17 cellular contexts compared by ENCODE assay signal in genomic region chr20:24453917-24454316, GRCh38. TPM values are rescaled to one million over a fixed set of nuclear protein-coding genes. Genes with fewer than 3 reads are reported as not detected.
DNase-seq lines count a peak whose midpoint lies in the region; ATAC-seq, FAIRE-seq and TF ChIP-seq lines count a peak whose summit lies in the region.
"Had no signal": no experiment of that assay in that cellular context is flagged by ENCODE, and none has a peak within 500 bp of the region (broad histone marks: within the 10 kb centered on the region; RNA-seq: fewer than 3 reads in every experiment).

No MANE protein-coding gene starts in this region.

- intact Hi-C loops in psoas muscle (cut with DNase I): no loop called here

- no peaks in the 10 kb centered on the region for H3K27me3 ChIP-seq in BLaER1
- no peaks in the 10 kb centered on the region for H3K27me3 ChIP-seq in DND-41 (ENCODE audit: insufficient read depth, low read length, poor library complexity)
- no peaks in the 10 kb centered on the region for H3K27me3 ChIP-seq in bronchial epithelial cell (ENCODE audit: control insufficient read depth, insufficient read depth, low read length)
- H3K27me3 ChIP-seq in psoas muscle (ENCODE audit: insufficient read depth in 3 of 3, low read length in 2 of 3): peaks cover 0 to 6% (median 4%) of the 10 kb centered on the region in 3 donors

- H3K9me3 ChIP-seq in BLaER1 (no peaks in the 10 kb centered on the region), DND-41 (ENCODE audit: insufficient read depth, low read length, severe bottlenecking) (no peaks in the 10 kb centered on the region), psoas muscle (no peaks in the 10 kb centered on the region)
- H3K9me3 ChIP-seq: Caco-2, HAP-1 had no signal

- H3K4me3 ChIP-seq in BLaER1 (no peak overlapping the region), DND-41 (ENCODE audit: low read depth in 1 of 2, low read length in 2 of 2) (no peak overlapping the region), bronchial epithelial cell (ENCODE audit: low read depth, low read length) (no peak overlapping the region), psoas muscle (no peak overlapping the region)
- H3K4me3 ChIP-seq: HAP-1 had no signal

- no peaks in the 10 kb centered on the region for H4K20me1 ChIP-seq in BLaER1
- H4K20me1 ChIP-seq in DND-41 (ENCODE audit: insufficient read depth, low read length): no peaks in the 10 kb centered on the region

- no peaks in the 10 kb centered on the region for H3K79me2 ChIP-seq in DND-41 (ENCODE audit: insufficient read depth, low read length)

- H3K4me2 ChIP-seq in BLaER1 (peak overlapping the region; percentile 35), DND-41 (ENCODE audit: insufficient read depth, low read length) (no peak overlapping the region)

- WGBS in psoas muscle, 3 donors: 60 to 69% (median 62%) methylated on average over 2 of the region's 2 CpGs

- no peak overlapping the region for H3K9ac ChIP-seq in BLaER1
- no peak overlapping the region for H3K9ac ChIP-seq in DND-41 (ENCODE audit: low read depth, low read length)

- H2AFZ ChIP-seq in DND-41 (ENCODE audit: low read depth, low read length): peak overlapping the region; percentile 37

- H3K4me1 ChIP-seq in BLaER1 (peaks cover 15% of the 10 kb centered on the region), DND-41 (ENCODE audit: insufficient read depth, low read length) (peaks cover 16% of the 10 kb centered on the region), psoas muscle (no peaks in the 10 kb centered on the region)
- H3K4me1 ChIP-seq: Caco-2, HAP-1 had no signal

- H3K27ac ChIP-seq in BLaER1 (no peak overlapping the region), DND-41 (ENCODE audit: low read length) (peak overlapping the region; percentile 41), psoas muscle (no peak overlapping the region)
- H3K27ac ChIP-seq: C4-2B had no signal

- no peak for DNase-seq in DND-41
- peak; percentile 55 for DNase-seq in MV-4-11 (lab: John Stamatoyannopoulos, UW)
- no peak for DNase-seq in bronchial epithelial cell (ENCODE audit: low read depth)
- no peak for DNase-seq in psoas muscle
- no peak for DNase-seq in RKO (ENCODE audit: low spot score)
- DNase-seq: ACHN; Caco-2; CD8-positive, alpha-beta memory T cell; DMS53; GOT3 had no signal

- peak; percentile 76 for ATAC-seq in DND-41 (ENCODE audit: insufficient read depth, low read depth)
- ATAC-seq in psoas muscle: no peak
- ATAC-seq in GM19467 (IDR thresholded peaks at IDR 0.05; ENCODE audit: unreplicated experiment): no peak
- no peak for ATAC-seq in HG02870 (IDR thresholded peaks at IDR 0.05; ENCODE audit: unreplicated experiment)
- ATAC-seq: HepG2 had no signal

- TF ChIP-seq CTCF in DND-41 (IDR thresholded peaks at IDR 0.05; ENCODE audit: borderline replicate concordance, extremely low read depth, low read length, poor library complexity, severe bottlenecking) (no peak), bronchial epithelial cell (IDR thresholded peaks at IDR 0.05; ENCODE audit: insufficient read depth, low read length, severe bottlenecking) (no peak), psoas muscle (IDR thresholded peaks at IDR 0.05) (no peak)

- FAIRE-seq in bronchial epithelial cell (lab: Jason Lieb, UNC): peak; percentile 83
- FAIRE-seq: GM12891, HepG2 had no signal

- H3K36me3 ChIP-seq in BLaER1: no peaks in the 10 kb centered on the region
- H3K36me3 ChIP-seq in DND-41 (ENCODE audit: insufficient read depth, low read length): no peaks in the 10 kb centered on the region
- no peaks in the 10 kb centered on the region for H3K36me3 ChIP-seq in bronchial epithelial cell (ENCODE audit: control insufficient read depth, insufficient read depth, low read length)
- no peaks in the 10 kb centered on the region for H3K36me3 ChIP-seq in psoas muscle (ENCODE audit: insufficient read depth in 1 of 2, low read depth in 1 of 2)
- H3K36me3 ChIP-seq: HAP-1 had no signal

RNA-seq across cellular contexts. Expression of gene SYNDIG1, which starts 15.5 kb away (rescaled TPM):
- total RNA-seq in bronchial epithelial cell (not detected in 2 replicates), psoas muscle (not detected)
- polyA plus RNA-seq in psoas muscle: under 1 TPM in 2 of 3 donors, not detected in 1; 0.03 to 0.10 TPM
- total RNA-seq: Caco-2; CD8-positive, alpha-beta memory T cell; HepG2 had no signal
- polyA plus RNA-seq: CD8-positive, alpha-beta memory T cell; HepG2 had no signal
